ENCODE assay signal across 9 cellular contexts in genomic region chr2:12722445-12723316, GRCh38. TPM values are rescaled to one million over a fixed set of nuclear protein-coding genes. Genes with fewer than 3 reads are reported as not detected.
A peak's percentile ranks its signal among the peaks of the same experiment; 100 is the strongest.
DNase-seq lines count a peak whose midpoint lies in the region; ATAC-seq and TF ChIP-seq lines count a peak whose summit lies in the region.
"Had no signal": no experiment of that assay in that cellular context is flagged by ENCODE, and none has a peak within 500 bp of the region (broad histone marks: within the 10 kb centered on the region; RNA-seq: fewer than 3 reads in every experiment).

No MANE protein-coding gene starts in this region.

- peak overlapping the region in 11 of 12 donors; percentile 77 to 100 (median 96) for H3K27ac ChIP-seq in heart left ventricle
- peak overlapping the region in 3 of 4 donors; percentile 3 to 92 (median 88) for H3K27ac ChIP-seq in transverse colon

- H3K36me3 Mint-ChIP-seq in immature natural killer cell = peaks cover 12 to 30% (median 21%) of the 10 kb centered on the region in 3 donors

- peak overlapping the region; percentile 73 to 96 (median 86) for H3K27ac Mint-ChIP-seq in immature natural killer cell

- TF ChIP-seq POLR2A in heart left ventricle (IDR thresholded peaks at IDR 0.05) (no peak), transverse colon (IDR thresholded peaks at IDR 0.05) (no peak)

- 58 to 67% (median 60%) methylated on average over 7 of the region's 7 CpGs for WGBS in heart left ventricle, 4 donors
- 81 to 85% methylated on average over 7 of the region's 7 CpGs for WGBS in transverse colon (ENCODE audit: low coverage in 1 of 2), 2 donors

- no peaks in the 10 kb centered on the region for H3K9me3 ChIP-seq in heart left ventricle
- no peaks in the 10 kb centered on the region for H3K9me3 ChIP-seq in transverse colon

- intact Hi-C loops in heart left ventricle (cut with DNase I) (loop anchor here in 6 of 10 donors (2.0 to 10.0 kb wide), 6 partner anchors 80 to 210 kb away; no protein-coding TSS in a partner anchor), left ventricle myocardium superior (cut with micrococcal nuclease) (loop anchor here (5.0 to 10.0 kb wide), 3 partner anchors 102 to 285 kb away; no protein-coding TSS in a partner anchor), transverse colon (cut with DNase I; ENCODE audit: low total_unique reads) (loop anchor here (10.0 kb wide), 1 partner anchor 102 kb away; no protein-coding TSS in a partner anchor)

- TF ChIP-seq EP300 in transverse colon (IDR thresholded peaks at IDR 0.05; ENCODE audit: low read depth) = no peak

- in situ Hi-C loops in transverse colon (cut with MboI; ENCODE audit: low pct_ligation_motif_present in 1 of 4, low pct_unique_long_range_greater_than_20kb in 1 of 4, low sequenced_read_pairs in 3 of 4) = loop anchor here in 3 of 4 donors (25.0 kb wide), 3 partner anchors 560 to 885 kb away; no protein-coding TSS in a partner anchor

- H3K4me3 ChIP-seq in heart left ventricle = peak overlapping the region in 10 of 12 donors; percentile 68 to 97 (median 88)
- H3K4me3 ChIP-seq in transverse colon = peak overlapping the region in 1 of 4 donors; percentile 1

- no peaks in the 10 kb centered on the region for H3K27me3 ChIP-seq in heart left ventricle
- peaks cover 19% of the 10 kb centered on the region for H3K27me3 ChIP-seq in transverse colon

- DNase-seq in heart left ventricle = no peak
- no peak for DNase-seq in left ventricle myocardium superior
- peak; percentile 53 for DNase-seq in SKM-1 treated with dmso at 0.1 percent for 144 hours (lab: John Stamatoyannopoulos, UW; ENCODE audit: unreplicated experiment)
- DNase-seq in immature natural killer cell = no peak
- DNase-seq in transverse colon = no peak
- DNase-seq in NCI-H128 (lab: John Stamatoyannopoulos, UW; ENCODE audit: unreplicated experiment) = no peak
- no peak for DNase-seq in effector CD4-positive, alpha-beta T cell
- DNase-seq: KG1 had no signal

- TF ChIP-seq CTCF in heart left ventricle (IDR thresholded peaks at IDR 0.05) (peak in 5 of 12 donors; percentile 11 to 26 (median 15)), transverse colon (IDR thresholded peaks at IDR 0.05) (no peak)

- H3K4me3 Mint-ChIP-seq in immature natural killer cell = peak overlapping the region; percentile 94 to 100 (median 99)

- H3K4me1 ChIP-seq in heart left ventricle = peaks cover 9 to 75% (median 66%) of the 10 kb centered on the region in 12 donors
- peaks cover 9 to 43% (median 23%) of the 10 kb centered on the region in 4 donors for H3K4me1 ChIP-seq in transverse colon

- no peak for ATAC-seq in heart left ventricle
- no peak for ATAC-seq in left ventricle myocardium superior
- no peak for ATAC-seq in GM18511 (IDR thresholded peaks at IDR 0.05; ENCODE audit: unreplicated experiment)

- peaks cover 0 to 10% (median 2%) of the 10 kb centered on the region in 3 donors for H3K27me3 Mint-ChIP-seq in immature natural killer cell (ENCODE audit: low read depth in 3 of 3)

- peaks cover 88 to 91% of the 10 kb centered on the region in 2 donors for H3K4me1 Mint-ChIP-seq in immature natural killer cell

- no peaks in the 10 kb centered on the region for H3K9me3 Mint-ChIP-seq in immature natural killer cell

- H3K36me3 ChIP-seq in heart left ventricle (peaks cover 0 to 50% (median 48%) of the 10 kb centered on the region in 9 donors), transverse colon (no peaks in the 10 kb centered on the region)

RNA-seq across cellular contexts. Expression of gene TRIB2, which starts 5.9 kb away (rescaled TPM):
- 100 to 1,000 TPM in 1 of 9 donors, 10 to 100 TPM in 8; 34.3 to 140 (median 41.4) TPM for total RNA-seq in heart left ventricle
- polyA plus RNA-seq in heart left ventricle = 10 to 100 TPM; 31.2 to 45.3 TPM
- total RNA-seq in left ventricle myocardium superior = 29.4 TPM
- 10 to 100 TPM; 40.7 to 82.6 (median 44.5) TPM for polyA plus RNA-seq in immature natural killer cell
- 100 to 1,000 TPM in 1 of 4 donors, 10 to 100 TPM in 3; 14.2 to 109 (median 36.1) TPM for total RNA-seq in transverse colon
